20 cellular contexts compared by ENCODE assay signal in the genomic region with DNA sequence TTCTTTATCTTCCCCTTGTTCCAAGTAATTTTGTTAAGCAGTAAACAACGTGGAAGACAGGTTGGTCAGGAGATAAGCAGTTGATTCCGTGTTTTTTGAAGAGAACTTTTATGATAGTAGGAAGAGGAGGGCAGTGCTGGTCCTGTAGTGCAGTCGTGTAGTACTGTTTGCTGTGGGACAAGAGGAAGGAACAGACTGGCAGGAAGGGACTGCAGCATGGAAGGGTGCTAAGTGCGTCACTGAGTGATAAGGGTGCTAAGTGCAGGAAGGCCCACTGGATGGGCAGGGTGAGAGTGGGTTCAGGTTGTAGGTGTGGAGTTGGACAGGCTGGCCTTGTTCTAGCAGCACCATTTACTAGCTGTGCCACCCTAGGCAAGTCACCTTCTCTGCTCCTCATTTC.
DNase-seq lines count a peak whose midpoint lies in the region; ATAC-seq, FAIRE-seq and TF ChIP-seq lines count a peak whose summit lies in the region.
"Had no signal": no experiment of that assay in that cellular context is flagged by ENCODE, and none has a peak within 500 bp of the region (broad histone marks: within the 10 kb centered on the region; RNA-seq: fewer than 3 reads in every experiment).

No MANE protein-coding gene starts in this region.

- no peak overlapping the region for H2BK20ac ChIP-seq in IMR-90 (ENCODE audit: low read depth, low read length)
- H2BK20ac ChIP-seq in H1 (ENCODE audit: low read length): no peak overlapping the region

- no peaks in the 10 kb centered on the region for H3K9me1 ChIP-seq in IMR-90 (ENCODE audit: insufficient read depth, low read length)

- H3K4me3 Mint-ChIP-seq in nephron progenitor cell: no peak overlapping the region
- H3K4me3 Mint-ChIP-seq in CD8-positive, alpha-beta memory T cell: no peak overlapping the region
- H3K4me3 Mint-ChIP-seq: CD4-positive, CD25-positive, alpha-beta regulatory T cell; CD8-positive, alpha-beta T cell had no signal

- no peak overlapping the region for H2AK5ac ChIP-seq in IMR-90 (ENCODE audit: low read depth, low read length)
- no peak overlapping the region for H2AK5ac ChIP-seq in H1 (ENCODE audit: low read depth, low read length)

- no peaks in the 10 kb centered on the region for H4K20me1 ChIP-seq in IMR-90 (ENCODE audit: insufficient read depth, low read length)
- no peaks in the 10 kb centered on the region for H4K20me1 ChIP-seq in H1 (replicated peaks in 1 of 2; ENCODE audit: control insufficient read depth in 1 of 2, insufficient read depth in 2 of 2, low read length in 2 of 2)
- H4K20me1 ChIP-seq: BLaER1 had no signal

- no peak overlapping the region for H2BK15ac ChIP-seq in IMR-90 (ENCODE audit: low read depth, low read length)
- H2BK15ac ChIP-seq in H1 (ENCODE audit: low read length): peak overlapping the region; percentile 20; the same call in 1 of the 2 replicates

- in situ Hi-C loops in IMR-90 (cut with MboI; ENCODE audit: low sequenced_read_pairs): no loop called here

- intact Hi-C loops in IMR-90 (cut with micrococcal nuclease): no loop called here

- H3K23me2 ChIP-seq in H1 (ENCODE audit: low read depth, low read length): no peaks in the 10 kb centered on the region

- H3K23ac ChIP-seq in IMR-90 (ENCODE audit: low read depth, low read length) (no peak overlapping the region), H1 (ENCODE audit: insufficient read length) (no peak overlapping the region)

- H4K8ac ChIP-seq in IMR-90 (ENCODE audit: low read depth in 2 of 2, low read length in 2 of 2) (no peak overlapping the region), H1 (ENCODE audit: extremely low read depth, insufficient read depth, low read length) (no peak overlapping the region; the same call in 1 of the 2 replicates)

- TF ChIP-seq POLR2A in IMR-90 (IDR thresholded peaks at IDR 0.05; ENCODE audit: low read depth, low read length): no peak
- no peak for TF ChIP-seq POLR2A in H1 (IDR thresholded peaks at IDR 0.05; ENCODE audit: control extremely low read depth in 1 of 2, low read depth in 2 of 2, low read length in 2 of 2)

- H3K27me3 ChIP-seq in IMR-90 (ENCODE audit: control insufficient read depth, insufficient read depth, low read length) (0 out of 2 replicates have a peak, but pooled peaks cover 2% of the 10 kb centered on the region), H1 (replicated peaks in 1 of 4; ENCODE audit: control insufficient read depth in 3 of 4, extremely low read depth in 1 of 4, insufficient read depth in 3 of 4, low read length in 3 of 4) (no peaks in the 10 kb centered on the region)
- H3K27me3 ChIP-seq in CD8-positive, alpha-beta memory T cell (ENCODE audit: insufficient read depth, low read length, poor library complexity, severe bottlenecking): no peaks in the 10 kb centered on the region
- H3K27me3 ChIP-seq: BLaER1 had no signal

- TF ChIP-seq RAD21 in IMR-90 (IDR thresholded peaks at IDR 0.05; ENCODE audit: low read length): no peak
- TF ChIP-seq RAD21 in H1 (IDR thresholded peaks at IDR 0.05 in 1 of 2, conservative IDR thresholded peaks at IDR 0.05 in 1 of 2; ENCODE audit: low read depth in 2 of 2, low read length in 2 of 2): no peak

- H2AFZ ChIP-seq in IMR-90 (replicated peaks; ENCODE audit: low read length, poor library complexity) (peak overlapping the region; percentile 65), H1 (ENCODE audit: low read length) (no peak overlapping the region)

- H3K56ac ChIP-seq in IMR-90 (ENCODE audit: extremely low read depth, insufficient read depth, low read length) (no peak overlapping the region), H1 (replicated peaks; ENCODE audit: insufficient read length, low read depth, low read length) (no peak overlapping the region)

- peak overlapping the region; percentile 1 for H3K27ac Mint-ChIP-seq in nephron progenitor cell
- H3K27ac Mint-ChIP-seq in CD8-positive, alpha-beta memory T cell: no peak overlapping the region
- H3K27ac Mint-ChIP-seq: CD8-positive, alpha-beta T cell had no signal

- BruUV-seq in IMR-90 (replicated peaks; lab: Mats Ljungman, UMichigan): no TSS peak

- H3K18ac ChIP-seq in IMR-90 (ENCODE audit: low read depth, low read length) (no peak overlapping the region), H1 (ENCODE audit: extremely low read depth, low read length) (no peak overlapping the region)

- no peak overlapping the region for H3K14ac ChIP-seq in IMR-90 (replicated peaks; ENCODE audit: low read depth, low read length)
- H3K14ac ChIP-seq in H1 (ENCODE audit: insufficient read length): no peak overlapping the region

- no peaks in the 10 kb centered on the region for H3K36me3 ChIP-seq in IMR-90 (ENCODE audit: control insufficient read depth, insufficient read depth, low read length)
- H3K36me3 ChIP-seq in H1 (ENCODE audit: control insufficient read depth in 2 of 4, insufficient read depth in 4 of 4, low read length in 3 of 4): no peaks in the 10 kb centered on the region
- H3K36me3 ChIP-seq in CD8-positive, alpha-beta memory T cell (ENCODE audit: insufficient read depth, low read length): no peaks in the 10 kb centered on the region
- H3K36me3 ChIP-seq: BLaER1 had no signal

- peaks cover 12% of the 10 kb centered on the region for H3K9me3 Mint-ChIP-seq in nephron progenitor cell
- H3K9me3 Mint-ChIP-seq in CD8-positive, alpha-beta memory T cell: peaks cover 5 to 15% (median 11%) of the 10 kb centered on the region in 5 donors

- H3K4me1 ChIP-seq in IMR-90 (ENCODE audit: control insufficient read depth, insufficient read depth, low read length) (no peaks in the 10 kb centered on the region), H1 (replicated peaks in 1 of 4; ENCODE audit: control insufficient read depth in 3 of 4, insufficient read depth in 4 of 4, low read length in 3 of 4) (peaks cover 0 to 3% (median 1%) of the 10 kb centered on the region in 4 experiments; a peak in 3 of 7 replicates)
- H3K4me1 ChIP-seq in CD8-positive, alpha-beta memory T cell (ENCODE audit: insufficient read depth, low read length): no peaks in the 10 kb centered on the region
- H3K4me1 ChIP-seq: BLaER1 had no signal

- H3K9ac ChIP-seq in IMR-90 (ENCODE audit: low read depth, low read length) (no peak overlapping the region), H1 (replicated peaks in 1 of 4; ENCODE audit: extremely low read depth in 1 of 4, low read depth in 3 of 4, low read length in 3 of 4) (no peak overlapping the region)
- H3K9ac ChIP-seq: BLaER1 had no signal

- H3K27ac ChIP-seq in IMR-90 (ENCODE audit: insufficient read depth, low read length) (no peak overlapping the region), H1 (ENCODE audit: low read depth, low read length) (no peak overlapping the region), substantia nigra (ENCODE audit: low read depth, low read length, poor library complexity, severe bottlenecking) (no peak overlapping the region)
- no peak overlapping the region for H3K27ac ChIP-seq in CD8-positive, alpha-beta memory T cell (ENCODE audit: low read depth, low read length)
- H3K27ac ChIP-seq: BLaER1, C4-2B had no signal

- no peak overlapping the region for H4K91ac ChIP-seq in IMR-90 (ENCODE audit: insufficient read depth, low read depth, low read length)
- H4K91ac ChIP-seq in H1 (replicated peaks; ENCODE audit: insufficient read length, low read length): no peak overlapping the region

- H3K4ac ChIP-seq in IMR-90 (ENCODE audit: low read depth, low read length) (no peak overlapping the region), H1 (replicated peaks; ENCODE audit: insufficient read length, low read depth, low read length) (no peak overlapping the region)

- TF ChIP-seq EP300 in H1 (IDR thresholded peaks at IDR 0.05; ENCODE audit: borderline replicate concordance in 1 of 2, low read depth in 2 of 2, low read length in 2 of 2): no peak

- TF ChIP-seq CTCF in IMR-90 (conservative IDR thresholded peaks at IDR 0.05; ENCODE audit: low read depth, low read length): no peak
- TF ChIP-seq CTCF in H1 (IDR thresholded peaks at IDR 0.05; ENCODE audit: control extremely low read depth in 1 of 3, insufficient read depth in 1 of 3, low read depth in 1 of 3, low read length in 3 of 3): no peak
- TF ChIP-seq CTCF in nephron progenitor cell (IDR thresholded peaks at IDR 0.05): no peak

- H4K5ac ChIP-seq in IMR-90 (ENCODE audit: low read depth, low read length) (no peak overlapping the region), H1 (ENCODE audit: insufficient read length, low read depth, low read length) (no peak overlapping the region)

- no peaks in the 10 kb centered on the region for H3K79me1 ChIP-seq in IMR-90 (ENCODE audit: low read depth in 1 of 2, low read length in 2 of 2)
- H3K79me1 ChIP-seq in H1 (ENCODE audit: low read depth, low read length): no peaks in the 10 kb centered on the region; the same call in 1 of the 2 replicates

- ATAC-seq in IMR-90 (ENCODE audit: low read depth) (no peak), GM18498 (IDR thresholded peaks at IDR 0.05; ENCODE audit: unreplicated experiment) (no peak)
- ATAC-seq: CD8-positive, alpha-beta T cell had no signal

- CTCF ChIA-PET in IMR-90 (lab: Yijun Ruan, JAX) (no interaction called here), H1 (lab: Charles Lee; ENCODE audit: partially characterized antibody) (no interaction called here)
- CTCF ChIA-PET in CD8-positive, alpha-beta memory T cell (lab: Charles Lee): no interaction called here

- H2BK12ac ChIP-seq in H1 (ENCODE audit: low read depth, low read length): no peak overlapping the region

- 67% methylated on average over 4 of the region's 4 CpGs; no CpG with 5 or more reads in 1 of the 2 experiments for WGBS in IMR-90 (ENCODE audit: extremely low coverage in 2 of 2, insufficient read length in 1 of 2), 2 experiments
- WGBS in H1 (ENCODE audit: extremely low coverage in 1 of 2, insufficient coverage in 1 of 2, insufficient read length in 1 of 2, insufficient replicate concordance in 2 of 2, low coverage in 1 of 2, low lambda C conversion rate in 2 of 2, missing lambda C conversion rate in 1 of 2), 2 experiments: 84% methylated on average over 4 of the region's 4 CpGs; no CpG with 5 or more reads in 1 of the 2 experiments

- no peaks in the 10 kb centered on the region for H3K79me2 ChIP-seq in H1 (ENCODE audit: control insufficient read depth in 1 of 2, insufficient read depth in 2 of 2, low read length in 2 of 2)

- H2AK9ac ChIP-seq in IMR-90 (replicated peaks; ENCODE audit: low read depth, low read length, poor library complexity): no peak overlapping the region

- H3K36me3 Mint-ChIP-seq in nephron progenitor cell (ENCODE audit: low read depth): peaks cover 6% of the 10 kb centered on the region
- peaks cover 0 to 9% (median 0%) of the 10 kb centered on the region in 3 donors for H3K36me3 Mint-ChIP-seq in CD8-positive, alpha-beta memory T cell
- H3K36me3 Mint-ChIP-seq: CD4-positive, CD25-positive, alpha-beta regulatory T cell; CD8-positive, alpha-beta T cell had no signal

- H3K4me3 ChIP-seq in IMR-90 (ENCODE audit: insufficient read depth, low read depth, low read length) (no peak overlapping the region), H1 (ENCODE audit: extremely low read depth in 1 of 4, insufficient read depth in 2 of 4, low read depth in 3 of 4, low read length in 4 of 4) (no peak overlapping the region)
- H3K4me3 ChIP-seq in CD8-positive, alpha-beta memory T cell (ENCODE audit: low read length): no peak overlapping the region
- H3K4me3 ChIP-seq: BLaER1 had no signal

- POLR2A ChIA-PET in IMR-90 (lab: Charles Lee; ENCODE audit: unreplicated experiment): no interaction called here
- POLR2A ChIA-PET in H1 (lab: Charles Lee; ENCODE audit: partially characterized antibody): no interaction called here
- POLR2A ChIA-PET in CD8-positive, alpha-beta memory T cell (lab: Charles Lee): no interaction called here

- H3K4me2 ChIP-seq in IMR-90 (ENCODE audit: low read depth, low read length) (no peak overlapping the region), H1 (ENCODE audit: insufficient read depth in 1 of 2, low read depth in 2 of 2, low read length in 2 of 2) (no peak overlapping the region)
- H3K4me2 ChIP-seq: BLaER1 had no signal

- H3K4me1 Mint-ChIP-seq in nephron progenitor cell: peaks cover 12% of the 10 kb centered on the region
- no peaks in the 10 kb centered on the region for H3K4me1 Mint-ChIP-seq in CD8-positive, alpha-beta memory T cell
- H3K4me1 Mint-ChIP-seq: CD4-positive, CD25-positive, alpha-beta regulatory T cell had no signal

- no peak for FAIRE-seq in H1 (lab: Jason Lieb, UNC)
- peak; percentile 98 for FAIRE-seq in urothelium cell line (lab: Jason Lieb, UNC)
- FAIRE-seq: GM12892, GM18507 had no signal

- H2BK5ac ChIP-seq in IMR-90 (ENCODE audit: low read depth, low read length, poor library complexity, severe bottlenecking) (no peak overlapping the region), H1 (ENCODE audit: low read depth, low read length) (no peak overlapping the region)

- DNase-seq in IMR-90: no peak
- DNase-seq in H1 (ENCODE audit: low read depth in 1 of 2, low spot score in 2 of 2): no peak
- DNase-seq in nephron progenitor cell: no peak
- no peak for DNase-seq in urothelium cell line (ENCODE audit: low spot score)
- DNase-seq in occipital lobe (lab: John Stamatoyannopoulos, UW): no peak
- DNase-seq in substantia nigra (lab: John Stamatoyannopoulos, UW): no peak
- DNase-seq in CD8-positive, alpha-beta memory T cell: no peak
- DNase-seq: CD4-positive, CD25-positive, alpha-beta regulatory T cell; CD8-positive, alpha-beta T cell; DMS53; DMS79 treated with DMSO at 0.1 percent for 48 hours; GF-D8; GOT3; H7; HCEC 1CT had no signal

- H2BK120ac ChIP-seq in IMR-90 (ENCODE audit: low read depth, low read length) (no peak overlapping the region), H1 (replicated peaks; ENCODE audit: low read depth, low read length) (no peak overlapping the region)

- dilution Hi-C loops in IMR-90 (cut with HindIII; ENCODE audit: low sequenced_read_pairs, unreplicated experiment): no loop called here

- H3K9me3 ChIP-seq in IMR-90 (ENCODE audit: control insufficient read depth, insufficient read depth, low read length) (no peaks in the 10 kb centered on the region), H1 (ENCODE audit: insufficient read depth in 2 of 2, low read depth in 1 of 2, low read length in 1 of 2) (no peaks in the 10 kb centered on the region)
- H3K9me3 ChIP-seq in CD8-positive, alpha-beta memory T cell (ENCODE audit: low read length): no peaks in the 10 kb centered on the region

- H3K27me3 Mint-ChIP-seq in nephron progenitor cell (ENCODE audit: low read depth, poor library complexity): no peaks in the 10 kb centered on the region
- peaks cover 5 to 10% of the 10 kb centered on the region in 2 donors for H3K27me3 Mint-ChIP-seq in CD8-positive, alpha-beta memory T cell
